In the genomic region with DNA sequence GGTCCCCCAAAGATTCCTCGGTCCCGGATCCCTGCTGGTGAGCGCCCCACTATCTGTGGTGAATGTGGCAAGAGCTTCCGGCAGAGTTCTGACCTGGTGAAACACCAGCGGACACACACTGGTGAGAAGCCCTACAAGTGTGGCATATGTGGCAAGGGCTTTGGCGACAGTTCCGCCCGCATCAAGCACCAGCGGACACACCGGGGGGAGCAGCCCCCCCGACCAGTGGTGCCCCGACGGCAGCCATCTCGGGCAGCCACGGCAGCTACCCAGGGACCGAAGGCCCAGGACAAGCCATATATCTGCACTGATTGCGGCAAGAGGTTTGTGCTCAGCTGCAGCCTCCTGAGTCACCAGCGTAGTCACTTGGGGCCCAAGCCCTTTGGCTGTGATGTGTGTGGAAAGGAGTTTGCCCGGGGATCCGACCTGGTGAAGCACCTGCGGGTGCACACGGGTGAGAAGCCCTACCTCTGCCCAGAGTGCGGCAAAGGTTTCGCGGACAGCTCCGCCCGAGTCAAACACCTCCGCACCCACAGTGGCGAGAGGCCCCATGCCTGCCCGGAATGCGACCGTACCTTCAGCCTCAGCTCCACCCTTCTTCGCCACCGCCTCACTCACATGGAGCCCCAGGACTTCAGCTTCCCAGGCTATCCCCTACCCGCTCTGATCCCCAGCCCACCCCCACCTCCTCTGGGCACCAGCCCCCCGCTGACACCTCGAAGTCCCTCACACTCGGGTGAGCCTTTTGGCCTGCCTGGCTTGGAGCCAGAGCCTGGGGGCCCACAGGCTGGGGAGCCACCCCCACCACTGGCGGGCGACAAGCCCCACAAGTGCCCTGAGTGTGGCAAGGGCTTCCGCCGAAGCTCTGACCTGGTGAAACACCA, we compare ENCODE assay signal across 1 cellular context.
TF ChIP-seq lines count a peak whose summit lies in the region.

No MANE protein-coding gene starts in this region.

TF ChIP-seq in HepG2, 621 proteins besides CTCF, POLR2A, EP300 and RAD21:
- TF ChIP-seq REL (CRISPR knock-in tag; conservative IDR thresholded peaks at IDR 0.05) (no peak), CHD4 (IDR thresholded peaks at IDR 0.05; ENCODE audit: borderline replicate concordance, low read length) (no peak), RBFOX2 (IDR thresholded peaks at IDR 0.05; ENCODE audit: low read depth, low read length) (peak; percentile 13)
- TF ChIP-seq, protein P1, sequence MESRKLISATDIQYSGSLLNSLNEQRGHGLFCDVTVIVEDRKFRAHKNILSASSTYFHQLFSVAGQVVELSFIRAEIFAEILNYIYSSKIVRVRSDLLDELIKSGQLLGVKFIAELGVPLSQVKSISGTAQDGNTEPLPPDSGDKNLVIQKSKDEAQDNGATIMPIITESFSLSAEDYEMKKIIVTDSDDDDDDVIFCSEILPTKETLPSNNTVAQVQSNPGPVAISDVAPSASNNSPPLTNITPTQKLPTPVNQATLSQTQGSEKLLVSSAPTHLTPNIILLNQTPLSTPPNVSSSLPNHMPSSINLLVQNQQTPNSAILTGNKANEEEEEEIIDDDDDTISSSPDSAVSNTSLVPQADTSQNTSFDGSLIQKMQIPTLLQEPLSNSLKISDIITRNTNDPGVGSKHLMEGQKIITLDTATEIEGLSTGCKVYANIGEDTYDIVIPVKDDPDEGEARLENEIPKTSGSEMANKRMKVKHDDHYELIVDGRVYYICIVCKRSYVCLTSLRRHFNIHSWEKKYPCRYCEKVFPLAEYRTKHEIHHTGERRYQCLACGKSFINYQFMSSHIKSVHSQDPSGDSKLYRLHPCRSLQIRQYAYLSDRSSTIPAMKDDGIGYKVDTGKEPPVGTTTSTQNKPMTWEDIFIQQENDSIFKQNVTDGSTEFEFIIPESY (CRISPR knock-in tag; IDR thresholded peaks at IDR 0.05): no peak
- TF ChIP-seq, protein P2, sequence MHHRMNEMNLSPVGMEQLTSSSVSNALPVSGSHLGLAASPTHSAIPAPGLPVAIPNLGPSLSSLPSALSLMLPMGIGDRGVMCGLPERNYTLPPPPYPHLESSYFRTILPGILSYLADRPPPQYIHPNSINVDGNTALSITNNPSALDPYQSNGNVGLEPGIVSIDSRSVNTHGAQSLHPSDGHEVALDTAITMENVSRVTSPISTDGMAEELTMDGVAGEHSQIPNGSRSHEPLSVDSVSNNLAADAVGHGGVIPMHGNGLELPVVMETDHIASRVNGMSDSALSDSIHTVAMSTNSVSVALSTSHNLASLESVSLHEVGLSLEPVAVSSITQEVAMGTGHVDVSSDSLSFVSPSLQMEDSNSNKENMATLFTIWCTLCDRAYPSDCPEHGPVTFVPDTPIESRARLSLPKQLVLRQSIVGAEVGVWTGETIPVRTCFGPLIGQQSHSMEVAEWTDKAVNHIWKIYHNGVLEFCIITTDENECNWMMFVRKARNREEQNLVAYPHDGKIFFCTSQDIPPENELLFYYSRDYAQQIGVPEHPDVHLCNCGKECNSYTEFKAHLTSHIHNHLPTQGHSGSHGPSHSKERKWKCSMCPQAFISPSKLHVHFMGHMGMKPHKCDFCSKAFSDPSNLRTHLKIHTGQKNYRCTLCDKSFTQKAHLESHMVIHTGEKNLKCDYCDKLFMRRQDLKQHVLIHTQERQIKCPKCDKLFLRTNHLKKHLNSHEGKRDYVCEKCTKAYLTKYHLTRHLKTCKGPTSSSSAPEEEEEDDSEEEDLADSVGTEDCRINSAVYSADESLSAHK (CRISPR knock-in tag; IDR thresholded peaks at IDR 0.05; ENCODE audit: borderline replicate concordance): no peak
